Comparison of ENCODE assay signal across 33 cellular contexts in genomic region chr12:88182431-88182830, GRCh38.
"Had no signal": no experiment of that assay in that cellular context is flagged by ENCODE, and none has a peak within 500 bp of the region (broad histone marks: within the 10 kb centered on the region; RNA-seq: fewer than 3 reads in every experiment).

No MANE protein-coding gene starts in this region.

- H3K27ac Mint-ChIP-seq: activated CD4-positive, alpha-beta memory T cell treated with anti-CD3 and anti-CD28 coated beads for 36 hours; activated CD4-positive, alpha-beta T cell treated with anti-CD3 and anti-CD28 coated beads for 36 hours; activated CD4-positive, alpha-beta T cell treated with anti-CD3 and anti-CD28 coated beads, Interleukin-2, amount 10 ng/mL, durations not matched to agents 24 days and 14 days; activated CD8-positive, alpha-beta memory T cell treated with anti-CD3 and anti-CD28 coated beads, Interleukin-2, amount 10 ng/mL, durations not matched to agents 7 days and 5 days; activated CD8-positive, alpha-beta T cell treated with anti-CD3 and anti-CD28 coated beads, Interleukin-2, amount 10 ng/mL, durations not matched to agents 7 days and 5 days; activated naive CD4-positive, alpha-beta T cell treated with anti-CD3 and anti-CD28 coated beads for 36 hours; activated naive CD4-positive, alpha-beta T cell treated with anti-CD3 and anti-CD28 coated beads, Interleukin-2, amount 50 U/mL, for 24 hours; activated naive CD8-positive, alpha-beta T cell treated with anti-CD3 and anti-CD28 coated beads for 36 hours; activated naive CD8-positive, alpha-beta T cell treated with anti-CD3 and anti-CD28 coated beads, Interleukin-2, amount 50 U/mL, for 24 hours; activated T-helper 1 cell treated with anti-CD3 and anti-CD28 coated beads, Interleukin-12 subunit alpha, Interleukin-12 subunit beta, Interleukin-2, Interleukin-4 antibody, amounts not matched to agents 30 ng/mL and 10 ng/mL and 1 ng/mL, durations not matched to agents 14 hours and 24 hours and 36 hours; activated T-helper 2 cell treated with anti-CD3 and anti-CD28 coated beads, Interferon-gamma antibody, Interleukin-2, Interleukin-4, amounts not matched to agents 10 μg/mL and 5 μg/mL and 100 μg/mL, durations not matched to agents 14 hours and 24 hours and 36 hours; brain; endodermal cell had no signal

- H3K9me3 Mint-ChIP-seq: activated naive CD8-positive, alpha-beta T cell treated with anti-CD3 and anti-CD28 coated beads for 36 hours; activated T-helper 1 cell treated with anti-CD3 and anti-CD28 coated beads, Interleukin-12 subunit alpha, Interleukin-12 subunit beta, Interleukin-2, Interleukin-4 antibody, amounts not matched to agents 30 ng/mL and 10 ng/mL and 1 ng/mL, durations not matched to agents 14 hours and 24 hours and 36 hours; activated T-helper 2 cell treated with anti-CD3 and anti-CD28 coated beads, Interferon-gamma antibody, Interleukin-2, Interleukin-4, amounts not matched to agents 10 μg/mL and 5 μg/mL and 100 μg/mL, durations not matched to agents 14 hours and 24 hours and 36 hours had no signal

- H3K4me1 Mint-ChIP-seq: activated CD4-positive, alpha-beta T cell treated with anti-CD3 and anti-CD28 coated beads for 36 hours; activated CD4-positive, alpha-beta T cell treated with anti-CD3 and anti-CD28 coated beads, Interleukin-2, amount 10 ng/mL, durations not matched to agents 24 days and 14 days; activated CD8-positive, alpha-beta memory T cell treated with anti-CD3 and anti-CD28 coated beads, Interleukin-2, amount 10 ng/mL, durations not matched to agents 7 days and 5 days; activated naive CD4-positive, alpha-beta T cell treated with anti-CD3 and anti-CD28 coated beads, Interleukin-2, amount 50 U/mL, for 24 hours; activated naive CD8-positive, alpha-beta T cell treated with anti-CD3 and anti-CD28 coated beads for 36 hours; brain had no signal

- H3K36me3 ChIP-seq: adrenal gland, breast epithelium, colonic mucosa had no signal

- H3K9me3 ChIP-seq: adrenal gland, colonic mucosa, esophagus muscularis mucosa, gastroesophageal sphincter had no signal

- DNase-seq: activated CD4-positive, alpha-beta memory T cell treated with anti-CD3 and anti-CD28 coated beads for 36 hours; activated CD4-positive, alpha-beta T cell treated with anti-CD3 and anti-CD28 coated beads for 36 hours; activated CD4-positive, alpha-beta T cell treated with anti-CD3 and anti-CD28 coated beads, Interleukin-2, amount 10 ng/mL, durations not matched to agents 24 days and 14 days; activated CD4-positive, CD25-positive, alpha-beta regulatory T cell; activated CD4-positive, CD25-positive, alpha-beta regulatory T cell treated with anti-CD3 and anti-CD28 coated beads, Interleukin-2, amount 50 U/mL, for 72 hours; activated CD8-positive, alpha-beta memory T cell treated with anti-CD3 and anti-CD28 coated beads, Interleukin-2, amount 10 ng/mL, durations not matched to agents 7 days and 5 days; activated CD8-positive, alpha-beta memory T cell treated with anti-CD3 and anti-CD28 coated beads, Interleukin-2, amount 50 U/mL, for 4 hours; activated CD8-positive, alpha-beta T cell treated with anti-CD3 and anti-CD28 coated beads, Interleukin-2, amount 10 ng/mL, durations not matched to agents 7 days and 5 days; activated effector memory CD4-positive, alpha-beta T cell treated with anti-CD3 and anti-CD28 coated beads, Interleukin-2, amount 50 U/mL, for 16 hours; activated naive CD4-positive, alpha-beta T cell treated with anti-CD3 and anti-CD28 coated beads for 36 hours; activated naive CD8-positive, alpha-beta T cell treated with anti-CD3 and anti-CD28 coated beads for 36 hours; activated naive CD8-positive, alpha-beta T cell treated with anti-CD3 and anti-CD28 coated beads, Interleukin-2, amount 50 U/mL, for 24 hours; activated T-cell treated with anti-CD3 and anti-CD28 coated beads, Interleukin-2, amount 50 U/mL, for 1 hour; activated T-cell treated with anti-CD3 and anti-CD28 coated beads, Interleukin-2, amount 50 U/mL, for 48 hours; adrenal gland; amygdala; aorta; central memory CD4-positive, alpha-beta T cell; cerebellar nuclear complex; colonic mucosa; effector memory CD4-positive, alpha-beta T cell; endodermal cell; foreskin melanocyte; heart right ventricle; T-helper 2 cell had no signal

- H3K27me3 Mint-ChIP-seq: activated CD4-positive, alpha-beta memory T cell treated with anti-CD3 and anti-CD28 coated beads for 36 hours; activated CD4-positive, alpha-beta T cell treated with anti-CD3 and anti-CD28 coated beads for 36 hours; activated CD4-positive, alpha-beta T cell treated with anti-CD3 and anti-CD28 coated beads, Interleukin-2, amount 10 ng/mL, durations not matched to agents 24 days and 14 days; activated CD8-positive, alpha-beta memory T cell treated with anti-CD3 and anti-CD28 coated beads, Interleukin-2, amount 10 ng/mL, durations not matched to agents 7 days and 5 days; activated naive CD4-positive, alpha-beta T cell treated with anti-CD3 and anti-CD28 coated beads, Interleukin-2, amount 50 U/mL, for 24 hours; activated naive CD8-positive, alpha-beta T cell treated with anti-CD3 and anti-CD28 coated beads for 36 hours; activated naive CD8-positive, alpha-beta T cell treated with anti-CD3 and anti-CD28 coated beads, Interleukin-2, amount 50 U/mL, for 24 hours; brain had no signal

- H3K4me3 ChIP-seq: adrenal gland, breast epithelium, cardiac muscle cell, colonic mucosa, esophagus muscularis mucosa, gastroesophageal sphincter, heart right ventricle had no signal

- ATAC-seq: activated CD4-positive, alpha-beta T cell treated with anti-CD3 and anti-CD28 coated beads for 36 hours; activated CD8-positive, alpha-beta memory T cell treated with anti-CD3 and anti-CD28 coated beads, Interleukin-2, amount 10 ng/mL, durations not matched to agents 7 days and 5 days; activated CD8-positive, alpha-beta T cell treated with anti-CD3 and anti-CD28 coated beads, Interleukin-2, amount 10 ng/mL, durations not matched to agents 7 days and 5 days; activated naive CD8-positive, alpha-beta T cell treated with anti-CD3 and anti-CD28 coated beads, Interleukin-2, amount 50 U/mL, for 24 hours; gastroesophageal sphincter; heart right ventricle had no signal

- H3K27ac ChIP-seq: adrenal gland, breast epithelium, cardiac muscle cell, colonic mucosa, esophagus muscularis mucosa, gastroesophageal sphincter, heart right ventricle had no signal

- H3K4me1 ChIP-seq: adrenal gland, breast epithelium, colonic mucosa, esophagus muscularis mucosa, gastroesophageal sphincter, heart right ventricle had no signal

- H3K27me3 ChIP-seq: adrenal gland, breast epithelium, cardiac muscle cell, colonic mucosa, esophagus muscularis mucosa, gastroesophageal sphincter, heart right ventricle had no signal

- H3K4me3 Mint-ChIP-seq: activated CD4-positive, alpha-beta memory T cell treated with anti-CD3 and anti-CD28 coated beads for 36 hours; activated CD4-positive, alpha-beta T cell treated with anti-CD3 and anti-CD28 coated beads for 36 hours; activated CD4-positive, alpha-beta T cell treated with anti-CD3 and anti-CD28 coated beads, Interleukin-2, amount 10 ng/mL, durations not matched to agents 24 days and 14 days; activated CD8-positive, alpha-beta memory T cell treated with anti-CD3 and anti-CD28 coated beads, Interleukin-2, amount 10 ng/mL, durations not matched to agents 7 days and 5 days; activated CD8-positive, alpha-beta T cell treated with anti-CD3 and anti-CD28 coated beads, Interleukin-2, amount 10 ng/mL, durations not matched to agents 7 days and 5 days; activated naive CD4-positive, alpha-beta T cell treated with anti-CD3 and anti-CD28 coated beads for 36 hours; activated naive CD4-positive, alpha-beta T cell treated with anti-CD3 and anti-CD28 coated beads, Interleukin-2, amount 50 U/mL, for 24 hours; activated naive CD8-positive, alpha-beta T cell treated with anti-CD3 and anti-CD28 coated beads for 36 hours; activated naive CD8-positive, alpha-beta T cell treated with anti-CD3 and anti-CD28 coated beads, Interleukin-2, amount 50 U/mL, for 24 hours; activated T-helper 1 cell treated with anti-CD3 and anti-CD28 coated beads, Interleukin-12 subunit alpha, Interleukin-12 subunit beta, Interleukin-2, Interleukin-4 antibody, amounts not matched to agents 30 ng/mL and 10 ng/mL and 1 ng/mL, durations not matched to agents 14 hours and 24 hours and 36 hours; brain; endodermal cell had no signal
